10 cellular contexts compared by ENCODE assay signal in the genomic region with DNA sequence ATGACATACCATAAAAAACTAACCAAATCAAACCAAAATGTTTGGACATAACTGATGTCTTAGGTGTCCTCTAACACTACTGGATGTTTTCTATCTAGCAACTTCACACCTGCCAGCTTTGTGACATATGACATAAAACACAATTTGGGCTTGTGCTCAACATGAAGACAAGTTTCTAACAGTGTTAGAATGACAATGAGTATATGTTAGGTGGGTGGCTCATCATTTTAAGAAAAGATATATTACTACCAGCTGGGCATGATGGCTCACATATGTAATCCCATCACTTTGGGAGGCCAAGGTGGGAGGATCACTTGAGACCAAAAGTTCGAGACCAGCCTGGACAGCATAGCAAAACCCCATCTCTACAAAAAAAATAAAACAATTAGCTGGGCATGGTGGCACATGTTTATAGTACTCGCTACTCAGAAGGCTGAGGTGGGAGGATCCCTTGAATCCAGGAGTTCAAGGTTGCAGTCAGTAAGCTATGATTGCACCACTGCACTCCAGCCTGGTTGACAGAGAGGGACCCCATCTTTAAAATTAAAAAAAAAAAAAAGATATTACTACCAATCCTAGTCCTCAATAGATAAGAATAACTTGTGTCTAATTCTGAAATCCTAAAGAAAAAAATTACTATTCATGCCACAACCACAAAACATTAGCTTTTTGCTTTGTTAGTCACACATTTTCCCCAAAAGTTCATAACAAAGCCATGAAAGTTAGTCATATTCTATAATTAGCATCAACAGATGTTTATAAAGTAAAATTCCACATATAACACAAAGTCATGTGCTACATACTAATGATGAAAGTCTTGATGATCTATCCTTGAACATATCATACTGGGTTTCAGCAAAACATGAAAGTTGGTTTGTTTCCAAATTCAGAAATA. TPM values are rescaled to one million over a fixed set of nuclear protein-coding genes. Genes with fewer than 3 reads are reported as not detected.
DNase-seq lines count a peak whose midpoint lies in the region; ATAC-seq and TF ChIP-seq lines count a peak whose summit lies in the region.
"Had no signal": no experiment of that assay in that cellular context is flagged by ENCODE, and none has a peak within 500 bp of the region (broad histone marks: within the 10 kb centered on the region; RNA-seq: fewer than 3 reads in every experiment).

No MANE protein-coding gene starts in this region.

- no peaks in the 10 kb centered on the region for H3K27me3 ChIP-seq in AG04450 (ENCODE audit: control insufficient read depth, insufficient read depth, low read length)
- H3K27me3 ChIP-seq in brain microvascular endothelial cell (replicated peaks): no peaks in the 10 kb centered on the region
- H3K27me3 ChIP-seq in left lung: no peaks in the 10 kb centered on the region

- peak; percentile 77 for DNase-seq in AG04450 (ENCODE audit: low read depth, low spot score)
- DNase-seq in HFF-Myc (ENCODE audit: extremely low read depth, low read depth): peak; percentile 36
- no peak for DNase-seq in brain microvascular endothelial cell
- DNase-seq in left lung: no peak
- DNase-seq in SKM-1 treated with dmso at 0.1 percent for 144 hours (lab: John Stamatoyannopoulos, UW; ENCODE audit: unreplicated experiment): no peak
- no peak for DNase-seq in NCI-H2029 treated with DMSO at 0.1 percent for 48 hours (lab: John Stamatoyannopoulos, UW)
- no peak for DNase-seq in NCI-H2171 treated with DMSO at 0.1 percent for 48 hours (lab: John Stamatoyannopoulos, UW)
- DNase-seq: NCI-H2227 treated with DMSO at 0.1 percent for 48 hours had no signal

- TF ChIP-seq CTCF in AG04450 (IDR thresholded peaks at IDR 0.05; ENCODE audit: low read depth, low read length) (no peak), HFF-Myc (IDR thresholded peaks at IDR 0.05; ENCODE audit: low read depth, low read length, missing control alignments) (no peak), brain microvascular endothelial cell (IDR thresholded peaks at IDR 0.05; ENCODE audit: low read depth, low read length, missing control alignments) (no peak), left lung (IDR thresholded peaks at IDR 0.05) (no peak)

- intact Hi-C loops in left lung (cut with DNase I): no loop called here

- in situ Hi-C loops in brain microvascular endothelial cell (cut with HindIII; ENCODE audit: low pct_ligation_motif_present, low sequenced_read_pairs): no loop called here

- H3K9me3 ChIP-seq in AG04450 (ENCODE audit: control insufficient read depth, insufficient read depth, low read length) (no peaks in the 10 kb centered on the region), left lung (no peaks in the 10 kb centered on the region)

- no peaks in the 10 kb centered on the region for H3K36me3 ChIP-seq in brain microvascular endothelial cell (replicated peaks)
- H3K36me3 ChIP-seq in left lung: no peaks in the 10 kb centered on the region

- POLR2A ChIA-PET in AG04450 (lab: Yijun Ruan, JAX): no interaction called here

- H3K4me1 ChIP-seq in left lung: peaks cover 0 to 13% of the 10 kb centered on the region in 2 donors

- ATAC-seq in left lung (peak; percentile 44), HG03521 (IDR thresholded peaks at IDR 0.05; ENCODE audit: unreplicated experiment) (no peak)
- ATAC-seq: left lobe of liver had no signal

- CTCF ChIA-PET in AG04450 (lab: Charles Lee): interaction anchor here (0.9 kb wide), 1 partner anchor 99 kb away, joined by 3 read pairs; no protein-coding TSS in a partner anchor

- H3K27ac ChIP-seq in AG04450 (ENCODE audit: low read depth, low read length): peak overlapping the region; percentile 89
- H3K27ac ChIP-seq in brain microvascular endothelial cell: peak overlapping the region; percentile 53
- H3K27ac ChIP-seq in left lung: peak overlapping the region; percentile 41 to 53

- no peak overlapping the region for H3K4me3 ChIP-seq in AG04450 (ENCODE audit: low read depth, low read length)
- H3K4me3 ChIP-seq in HFF-Myc (replicated peaks; ENCODE audit: low read depth, low read length): no peak overlapping the region
- H3K4me3 ChIP-seq in brain microvascular endothelial cell (ENCODE audit: low read depth, low read length): no peak overlapping the region
- H3K4me3 ChIP-seq in left lung: no peak overlapping the region

RNA-seq across cellular contexts. Expression of gene LRRFIP2, which starts 59.9 kb away (rescaled TPM):
- polyA plus RNA-seq in AG04450 (2011; rRNA removed): 40.8 and 52.7 TPM in 2 replicates
- 25.0 and 32.4 TPM in 2 replicates for polyA minus RNA-seq in AG04450 (2011; rRNA and poly(A)+ RNA removed)
- 10 to 100 TPM; 52.6 to 60.3 TPM for total RNA-seq in left lung

Comparison
In these comparisons a context has a peak if more than half of its experiments do, and no peak if none do; other contexts are left out.
1. DNase-seq: peak in AG04450 (single experiment) and HFF-Myc (single experiment); none in brain microvascular endothelial cell (single experiment), left lung (0 of 2), SKM-1 treated with dmso at 0.1 percent for 144 hours (single experiment), NCI-H2029 treated with DMSO at 0.1 percent for 48 hours (single experiment) and NCI-H2171 treated with DMSO at 0.1 percent for 48 hours (single experiment).
2. Peak in every context shown above with its lines, with median percentiles within 50 percentile points of each other: H3K27ac ChIP-seq.